8 cellular contexts compared by ENCODE assay signal in the genomic region with DNA sequence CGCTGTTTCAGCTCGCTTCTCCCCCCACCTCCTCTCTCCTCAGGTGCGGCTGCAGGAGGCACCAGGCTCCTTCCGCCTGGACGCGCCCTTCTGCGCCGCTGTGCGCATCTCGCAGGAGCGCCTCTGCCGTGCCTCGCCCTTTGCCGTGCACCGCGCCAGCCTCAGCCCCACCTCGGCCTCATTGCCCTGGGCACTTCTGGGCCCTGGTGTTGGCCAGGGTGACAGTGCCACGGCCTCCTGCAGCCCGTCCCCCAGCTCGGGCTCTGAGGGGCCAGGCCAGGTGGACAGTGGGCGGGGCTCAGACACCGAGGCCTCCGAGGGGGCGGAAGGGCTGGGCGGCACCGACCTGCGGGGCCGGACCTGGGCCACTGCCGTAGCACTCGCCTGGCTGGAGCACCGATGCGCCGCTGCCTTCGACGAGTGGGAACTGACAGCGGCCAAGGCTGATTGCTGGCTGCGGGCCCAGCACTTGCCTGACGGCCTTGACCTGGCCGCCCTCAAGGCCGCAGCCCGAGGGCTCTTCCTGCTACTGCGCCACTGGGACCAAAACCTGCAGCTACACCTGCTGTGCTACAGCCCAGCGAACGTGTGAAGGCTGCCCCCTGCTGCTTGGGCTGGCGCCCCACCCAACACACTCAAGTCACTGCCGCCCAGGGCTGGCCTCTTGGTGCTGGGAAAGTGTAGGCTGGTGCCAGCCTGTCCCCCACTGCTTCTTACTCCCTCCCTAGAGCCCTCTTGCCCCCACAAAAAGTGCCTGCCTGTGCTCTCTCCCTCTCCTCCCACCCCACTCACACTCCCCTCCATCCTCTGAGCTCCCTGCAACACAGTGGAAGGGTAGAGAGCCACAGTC. TPM values are rescaled to one million over a fixed set of nuclear protein-coding genes. Genes with fewer than 3 reads are reported as not detected.
DNase-seq lines count a peak whose midpoint lies in the region; ATAC-seq, FAIRE-seq and TF ChIP-seq lines count a peak whose summit lies in the region.

No MANE protein-coding gene starts in this region.

- no peak for TF ChIP-seq EP300 in A549 (IDR thresholded peaks at IDR 0.05)

- no peak overlapping the region for H3K27ac Mint-ChIP-seq in T-cell

- H3K27me3 Mint-ChIP-seq in T-cell: no peaks in the 10 kb centered on the region

- POLR2A ChIA-PET in A549 (lab: Yijun Ruan, JAX): no interaction called here
- POLR2A ChIA-PET in T-cell (lab: Charles Lee): interaction anchor here in 1 of 2 donors (0.6 kb wide), 1 partner anchor 16 kb away, joined by 4 read pairs; no protein-coding TSS in a partner anchor

- H3K4me1 Mint-ChIP-seq in T-cell: peaks cover 0 to 20% (median 3%) of the 10 kb centered on the region in 3 donors

- no peaks in the 10 kb centered on the region for H3K9me3 ChIP-seq in A549

- DNase-seq in A549 (ENCODE audit: low read depth in 1 of 2, low spot score in 1 of 2): peak in 1 of 2 experiments; percentile 25
- peak; percentile 30 for DNase-seq in GM12865 (ENCODE audit: low read depth)
- peak in 2 of 34 experiments; percentile 10 to 20 for DNase-seq in T-cell
- DNase-seq in islet precursor cell: peak; percentile 85
- no peak for DNase-seq in activated CD4-positive, alpha-beta T cell treated with anti-CD3 and anti-CD28 coated beads, Interleukin-2, amount 50 U/mL, for 1 hour
- DNase-seq in GDM1 (lab: John Stamatoyannopoulos, UW): no peak
- no peak for DNase-seq in OCI-M2 (lab: John Stamatoyannopoulos, UW; ENCODE audit: unreplicated experiment)

- H3K36me3 Mint-ChIP-seq in T-cell: peaks cover 30% of the 10 kb centered on the region

- no peak overlapping the region for H3K4me3 ChIP-seq in A549
- H3K4me3 ChIP-seq in GM12865 (ENCODE audit: low read depth, low read length): no peak overlapping the region

- 0 out of 5 replicates have a peak, but pooled peaks have one; percentile 14 to 24 for TF ChIP-seq RAD21 in A549 (conservative IDR thresholded peaks at IDR 0.05 in 1 of 2, IDR thresholded peaks at IDR 0.05 in 1 of 2)

- H3K4me3 Mint-ChIP-seq in T-cell: no peak overlapping the region

- no peak overlapping the region for H3K27ac ChIP-seq in A549

- TF ChIP-seq POLR2A in A549 (IDR thresholded peaks at IDR 0.05; ENCODE audit: low read length): no peak

- H3K4me2 ChIP-seq in A549: no peak overlapping the region

- CTCF ChIA-PET in A549 (lab: Yijun Ruan, JAX) (interaction anchor here (1.0 to 2.5 kb wide), 3 partner anchors 13 to 346 kb away, joined by 3 to 7 read pairs (median 5); no protein-coding TSS in a partner anchor), T-cell (lab: Charles Lee) (interaction anchor here in 1 of 2 donors (0.6 kb wide), 1 partner anchor 12 kb away, joined by 4 read pairs; no protein-coding TSS in a partner anchor)

- TF ChIP-seq CTCF in A549 (IDR thresholded peaks at IDR 0.05) (peak; percentile 9; the same call in 1 of the 3 replicates), GM12865 (IDR thresholded peaks at IDR 0.05; ENCODE audit: insufficient read depth, low read depth, low read length, missing control alignments) (no peak)

- no peaks in the 10 kb centered on the region for H3K4me1 ChIP-seq in A549

- peak; percentile 50 to 71; a peak in 4 of 6 replicates for ATAC-seq in A549
- ATAC-seq in T-cell (replicated peaks in 1 of 4): peak; percentile 32 to 51 (median 48)
- ATAC-seq in HG03095 (IDR thresholded peaks at IDR 0.05; ENCODE audit: unreplicated experiment): no peak

- WGBS in A549 (ENCODE audit: missing lambda C conversion rate): 89% methylated on average over 20 of the region's 46 CpGs

- FAIRE-seq in A549 (lab: Jason Lieb, UNC): no peak

- no peaks in the 10 kb centered on the region for H3K9me3 Mint-ChIP-seq in T-cell

TF ChIP-seq in A549, 52 proteins besides CTCF, POLR2A, EP300 and RAD21 (continues in another document):
- TF ChIP-seq JUNB (IDR thresholded peaks at IDR 0.05) (no peak), EHF (CRISPR knock-in tag; IDR thresholded peaks at IDR 0.05) (no peak), TFCP2L1 (CRISPR knock-in tag; IDR thresholded peaks at IDR 0.05) (no peak), ZSCAN20 (CRISPR knock-in tag; IDR thresholded peaks at IDR 0.05) (no peak), RFX5 (IDR thresholded peaks at IDR 0.05) (no peak), CBX8 (IDR thresholded peaks at IDR 0.05) (no peak), HOXA7 (CRISPR knock-in tag; IDR thresholded peaks at IDR 0.05) (no peak), PHF8 (IDR thresholded peaks at IDR 0.05; ENCODE audit: borderline replicate concordance, low read depth) (no peak), CBX2 (IDR thresholded peaks at IDR 0.05; ENCODE audit: borderline replicate concordance, low read depth) (no peak), MAFK (IDR thresholded peaks at IDR 0.05; ENCODE audit: partially characterized antibody) (no peak), TP53 (CRISPR knock-in tag; IDR thresholded peaks at IDR 0.05) (no peak), HES2 (IDR thresholded peaks at IDR 0.05) (no peak)
- TF ChIP-seq, protein P1, sequence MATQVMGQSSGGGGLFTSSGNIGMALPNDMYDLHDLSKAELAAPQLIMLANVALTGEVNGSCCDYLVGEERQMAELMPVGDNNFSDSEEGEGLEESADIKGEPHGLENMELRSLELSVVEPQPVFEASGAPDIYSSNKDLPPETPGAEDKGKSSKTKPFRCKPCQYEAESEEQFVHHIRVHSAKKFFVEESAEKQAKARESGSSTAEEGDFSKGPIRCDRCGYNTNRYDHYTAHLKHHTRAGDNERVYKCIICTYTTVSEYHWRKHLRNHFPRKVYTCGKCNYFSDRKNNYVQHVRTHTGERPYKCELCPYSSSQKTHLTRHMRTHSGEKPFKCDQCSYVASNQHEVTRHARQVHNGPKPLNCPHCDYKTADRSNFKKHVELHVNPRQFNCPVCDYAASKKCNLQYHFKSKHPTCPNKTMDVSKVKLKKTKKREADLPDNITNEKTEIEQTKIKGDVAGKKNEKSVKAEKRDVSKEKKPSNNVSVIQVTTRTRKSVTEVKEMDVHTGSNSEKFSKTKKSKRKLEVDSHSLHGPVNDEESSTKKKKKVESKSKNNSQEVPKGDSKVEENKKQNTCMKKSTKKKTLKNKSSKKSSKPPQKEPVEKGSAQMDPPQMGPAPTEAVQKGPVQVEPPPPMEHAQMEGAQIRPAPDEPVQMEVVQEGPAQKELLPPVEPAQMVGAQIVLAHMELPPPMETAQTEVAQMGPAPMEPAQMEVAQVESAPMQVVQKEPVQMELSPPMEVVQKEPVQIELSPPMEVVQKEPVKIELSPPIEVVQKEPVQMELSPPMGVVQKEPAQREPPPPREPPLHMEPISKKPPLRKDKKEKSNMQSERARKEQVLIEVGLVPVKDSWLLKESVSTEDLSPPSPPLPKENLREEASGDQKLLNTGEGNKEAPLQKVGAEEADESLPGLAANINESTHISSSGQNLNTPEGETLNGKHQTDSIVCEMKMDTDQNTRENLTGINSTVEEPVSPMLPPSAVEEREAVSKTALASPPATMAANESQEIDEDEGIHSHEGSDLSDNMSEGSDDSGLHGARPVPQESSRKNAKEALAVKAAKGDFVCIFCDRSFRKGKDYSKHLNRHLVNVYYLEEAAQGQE (IDR thresholded peaks at IDR 0.05): no peak

RNA-seq across cellular contexts. Expression of gene ALG3, which starts 7.1 kb away (rescaled TPM):
- polyA plus RNA-seq in A549 (2011; rRNA removed) (49.1 and 74.4 TPM in 2 replicates), A549 (2017; fragmentation: RNase III; extraction: RNeasy Plus Mini Kit Qiagen cat#74134 plus additional on column Dnase treatment) (55.9 to 59.6 TPM (median 57.6 TPM) in 3 replicates)
- 71.0 and 89.0 TPM in 2 replicates for polyA plus RNA-seq in A549 (2012; cell fraction: cytosol; rRNA removed)
- polyA plus RNA-seq in A549 (2012; cell fraction: nucleus; rRNA removed): 131 and 178 TPM in 2 replicates
- 188 and 236 TPM in 2 replicates for polyA minus RNA-seq in A549 (2011; rRNA and poly(A)+ RNA removed)
- total RNA-seq in T-cell: 10 to 100 TPM; 18.7 to 43.1 (median 39.9) TPM

RNA-seq across cellular contexts. Expression of gene EEF1AKMT4, which starts 7.8 kb away (rescaled TPM):
- polyA plus RNA-seq in A549 (2011; rRNA removed) (12.7 and 17.0 TPM in 2 replicates), A549 (2017; fragmentation: RNase III; extraction: RNeasy Plus Mini Kit Qiagen cat#74134 plus additional on column Dnase treatment) (9.0 to 9.8 TPM (median 9.7 TPM) in 3 replicates)
- polyA plus RNA-seq in A549 (2012; cell fraction: cytosol; rRNA removed): 28.3 and 30.3 TPM in 2 replicates
- polyA plus RNA-seq in A549 (2012; cell fraction: nucleus; rRNA removed): 19.6 and 20.3 TPM in 2 replicates
- 18.6 and 19.2 TPM in 2 replicates for polyA minus RNA-seq in A549 (2011; rRNA and poly(A)+ RNA removed)
- total RNA-seq in T-cell: 1 to 10 TPM in 4 of 5 donors, under 1 TPM in 1; 0.37 to 4.0 (median 2.3) TPM

RNA-seq across cellular contexts. Expression of gene VWA5B2, which starts 12.3 kb away (rescaled TPM):
- polyA plus RNA-seq in A549 (2011; rRNA removed): 0.11 and 0.37 TPM in 2 replicates
- 0.66 and 0.69 TPM in 2 replicates for polyA plus RNA-seq in A549 (2012; cell fraction: cytosol; rRNA removed)
- polyA plus RNA-seq in A549 (2012; cell fraction: nucleus; rRNA removed): 4.0 and 4.4 TPM in 2 replicates
- polyA plus RNA-seq in A549 (2017; fragmentation: RNase III; extraction: RNeasy Plus Mini Kit Qiagen cat#74134 plus additional on column Dnase treatment): 0.37 to 0.48 TPM (median 0.47 TPM) in 3 replicates
- polyA minus RNA-seq in A549 (2011; rRNA and poly(A)+ RNA removed): 0.34 and 0.41 TPM in 2 replicates
- total RNA-seq in T-cell: under 1 TPM in 3 of 5 donors, not detected in 2; 0.10 to 0.23 (median 0.16) TPM

RNA-seq across cellular contexts. Expression of gene CAMK2N2, which starts 19.7 kb away (rescaled TPM):
- polyA plus RNA-seq in A549 (2011; rRNA removed): 0.05 and 0.20 TPM in 2 replicates
- polyA plus RNA-seq in A549 (2012; cell fraction: cytosol; rRNA removed): 0.34 and 0.47 TPM in 2 replicates
- polyA plus RNA-seq in A549 (2012; cell fraction: nucleus; rRNA removed): 0.31 and 0.32 TPM in 2 replicates
- 0.71 to 0.88 TPM (median 0.84 TPM) in 3 replicates for polyA plus RNA-seq in A549 (2017; fragmentation: RNase III; extraction: RNeasy Plus Mini Kit Qiagen cat#74134 plus additional on column Dnase treatment)
- 0.78 TPM in 1 of 2 replicates, not detected in the other for polyA minus RNA-seq in A549 (2011; rRNA and poly(A)+ RNA removed)
- under 1 TPM in 1 of 5 donors, not detected in 4; 0.19 TPM for total RNA-seq in T-cell

RNA-seq across cellular contexts. Expression of gene ECE2, which starts 34.1 kb away (rescaled TPM):
- not detected in 2 replicates for polyA plus RNA-seq in A549 (2011; rRNA removed)
- polyA plus RNA-seq in A549 (2012; cell fraction: cytosol; rRNA removed): not detected in 2 replicates
- polyA plus RNA-seq in A549 (2012; cell fraction: nucleus; rRNA removed): not detected in 2 replicates
- polyA plus RNA-seq in A549 (2017; fragmentation: RNase III; extraction: RNeasy Plus Mini Kit Qiagen cat#74134 plus additional on column Dnase treatment): not detected in 3 replicates
- not detected in 2 replicates for polyA minus RNA-seq in A549 (2011; rRNA and poly(A)+ RNA removed)
- not detected for total RNA-seq in T-cell

Comparison
In these comparisons a context has a peak if more than half of its experiments do, and no peak if none do; other contexts are left out.
1. DNase-seq: peak in GM12865 (single experiment) and islet precursor cell (single experiment); none in activated CD4-positive, alpha-beta T cell treated with anti-CD3 and anti-CD28 coated beads, Interleukin-2, amount 50 U/mL, for 1 hour (single experiment), GDM1 (single experiment) and OCI-M2 (single experiment).